ENCODE assay signal across 4 cellular contexts in the genomic region with DNA sequence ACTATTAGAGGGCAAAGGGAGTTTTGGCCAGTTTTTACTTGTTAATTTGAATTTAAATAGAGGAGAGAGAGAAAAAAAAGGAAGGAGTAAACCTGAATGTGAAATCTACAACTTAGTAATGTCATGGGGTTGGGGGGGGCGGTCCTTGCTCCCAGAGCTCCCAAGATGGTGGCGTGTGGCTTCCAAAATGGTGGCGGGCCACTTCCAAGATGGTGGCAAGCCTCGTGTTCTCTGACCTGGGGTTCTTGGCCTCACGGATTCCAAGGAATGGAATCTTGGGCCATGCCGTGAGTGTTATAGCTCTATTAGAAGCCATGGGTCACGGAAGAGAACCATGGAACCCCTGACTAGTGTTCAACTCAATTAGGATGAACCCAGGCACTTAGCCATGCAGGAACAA.
A peak's percentile ranks its signal among the peaks of the same experiment; 100 is the strongest.
DNase-seq lines count a peak whose midpoint lies in the region; ATAC-seq, FAIRE-seq and TF ChIP-seq lines count a peak whose summit lies in the region.
"Not testable (repeated sequence)": the region's sequence is repeated elsewhere in the genome, so short reads cannot be mapped to it uniquely, and the experiment has no call there.

No MANE protein-coding gene starts in this region.

- H3K4me3 ChIP-seq in IMR-90 (ENCODE audit: insufficient read depth, low read depth, low read length); K562; H1 (ENCODE audit: extremely low read depth in 1 of 4, insufficient read depth in 2 of 4, low read depth in 3 of 4, low read length in 4 of 4); mesenchymal stem cell (ENCODE audit: insufficient read depth in 1 of 2, low read depth in 1 of 2, low read length in 2 of 2): not testable (repeated sequence)

- intact Hi-C loops in IMR-90 (cut with micrococcal nuclease); K562 (cut with micrococcal nuclease): not testable (repeated sequence)

- not testable (repeated sequence) for H3K27ac ChIP-seq in IMR-90 (ENCODE audit: insufficient read depth, low read length); K562 (ENCODE audit: extremely low read depth, low read depth, low read length); H1 (ENCODE audit: low read depth, low read length); mesenchymal stem cell (ENCODE audit: low read length, poor library complexity, severe bottlenecking)

- TF ChIP-seq POLR2A in IMR-90 (IDR thresholded peaks at IDR 0.05; ENCODE audit: low read depth, low read length); K562 (conservative IDR thresholded peaks at IDR 0.05); H1 (IDR thresholded peaks at IDR 0.05; ENCODE audit: control extremely low read depth in 1 of 2, low read depth in 2 of 2, low read length in 2 of 2): not testable (repeated sequence)

- TF ChIP-seq RAD21 in IMR-90 (IDR thresholded peaks at IDR 0.05; ENCODE audit: low read length); K562 (CRISPR knock-in tag; conservative IDR thresholded peaks at IDR 0.05 in 1 of 2, IDR thresholded peaks at IDR 0.05 in 1 of 2); H1 (IDR thresholded peaks at IDR 0.05 in 1 of 2, conservative IDR thresholded peaks at IDR 0.05 in 1 of 2; ENCODE audit: low read depth in 2 of 2, low read length in 2 of 2): not testable (repeated sequence)

- CTCF ChIA-PET in IMR-90 (lab: Yijun Ruan, JAX); K562 (lab: Yijun Ruan, JAX; ENCODE audit: low intra/inter-chr PET ratio): not testable (repeated sequence)
- CTCF ChIA-PET in H1 (lab: Charles Lee; ENCODE audit: partially characterized antibody), result interaction anchor here (0.5 to 2.0 kb wide), 5 partner anchors 9 to 1866 kb away, joined by 3 to 9 read pairs (median 3); no protein-coding TSS in a partner anchor

- not testable (repeated sequence) for H2BK5ac ChIP-seq in IMR-90 (ENCODE audit: low read depth, low read length, poor library complexity, severe bottlenecking); H1 (ENCODE audit: low read depth, low read length); mesenchymal stem cell (ENCODE audit: low read depth, low read length, poor library complexity, severe bottlenecking)

- not testable (repeated sequence) for H3K27me3 ChIP-seq in IMR-90 (ENCODE audit: control insufficient read depth, insufficient read depth, low read length); K562 (ENCODE audit: control insufficient read depth in 2 of 2, insufficient read depth in 2 of 2, low read length in 2 of 2); H1 (replicated peaks in 1 of 4; ENCODE audit: control insufficient read depth in 3 of 4, extremely low read depth in 1 of 4, insufficient read depth in 3 of 4, low read length in 3 of 4); mesenchymal stem cell (ENCODE audit: control insufficient read depth in 1 of 2, insufficient read depth in 1 of 2, low read length in 2 of 2)

- H3K18ac ChIP-seq in IMR-90 (ENCODE audit: low read depth, low read length); H1 (ENCODE audit: extremely low read depth, low read length); mesenchymal stem cell (ENCODE audit: low read depth in 1 of 2, low read length in 2 of 2): not testable (repeated sequence)

- H2AK5ac ChIP-seq in IMR-90 (ENCODE audit: low read depth, low read length); H1 (ENCODE audit: low read depth, low read length); mesenchymal stem cell (ENCODE audit: low read length, severe bottlenecking): not testable (repeated sequence)

- H3K9me3 ChIP-seq in IMR-90 (ENCODE audit: control insufficient read depth, insufficient read depth, low read length); K562 (replicated peaks; ENCODE audit: control insufficient read depth, insufficient read depth, low read depth, low read length); H1 (ENCODE audit: insufficient read depth in 2 of 2, low read depth in 1 of 2, low read length in 1 of 2); mesenchymal stem cell (ENCODE audit: control insufficient read depth, low read length): not testable (repeated sequence)

- TF ChIP-seq CTCF in IMR-90 (conservative IDR thresholded peaks at IDR 0.05; ENCODE audit: low read depth, low read length); K562 (IDR thresholded peaks at IDR 0.05 in 2 of 3, conservative IDR thresholded peaks at IDR 0.05 in 1 of 3; ENCODE audit: insufficient read depth in 2 of 3, low read depth in 1 of 3, low read length in 3 of 3); H1 (IDR thresholded peaks at IDR 0.05; ENCODE audit: control extremely low read depth in 1 of 3, insufficient read depth in 1 of 3, low read depth in 1 of 3, low read length in 3 of 3): not testable (repeated sequence)

- not testable (repeated sequence) for H4K5ac ChIP-seq in IMR-90 (ENCODE audit: low read depth, low read length); H1 (ENCODE audit: insufficient read length, low read depth, low read length)

- peaks cover 14% of the 10 kb centered on the region for H3K36me3 ChIP-seq in IMR-90 (ENCODE audit: control insufficient read depth, insufficient read depth, low read length)
- not testable (repeated sequence) for H3K36me3 ChIP-seq in K562 (ENCODE audit: control insufficient read depth, insufficient read depth, low read length); H1 (ENCODE audit: control insufficient read depth in 2 of 4, insufficient read depth in 4 of 4, low read length in 3 of 4)
- H3K36me3 ChIP-seq in mesenchymal stem cell (ENCODE audit: control insufficient read depth in 1 of 2, insufficient read depth in 2 of 2, low read depth in 1 of 2, low read length in 2 of 2), result peaks cover 14 to 57% of the 10 kb centered on the region in 2 experiments

- H3K79me1 ChIP-seq in IMR-90 (ENCODE audit: low read depth in 1 of 2, low read length in 2 of 2), result peaks cover 10% of the 10 kb centered on the region in 2 experiments; a peak in 3 of 4 replicates
- not testable (repeated sequence) for H3K79me1 ChIP-seq in H1 (ENCODE audit: low read depth, low read length); mesenchymal stem cell (replicated peaks; ENCODE audit: low read length, poor library complexity, severe bottlenecking)

- not testable (repeated sequence) for H3K4me1 ChIP-seq in IMR-90 (ENCODE audit: control insufficient read depth, insufficient read depth, low read length); K562 (replicated peaks in 1 of 2; ENCODE audit: control insufficient read depth in 2 of 2, insufficient read depth in 2 of 2, low read length in 2 of 2); H1 (replicated peaks in 1 of 4; ENCODE audit: control insufficient read depth in 3 of 4, insufficient read depth in 4 of 4, low read length in 3 of 4); mesenchymal stem cell (ENCODE audit: control insufficient read depth, insufficient read depth, low read depth, low read length)

- H3K14ac ChIP-seq in IMR-90 (replicated peaks; ENCODE audit: low read depth, low read length), result 0 out of 2 replicates have a peak overlapping the region, but pooled peaks have one; percentile 15
- H3K14ac ChIP-seq in H1 (ENCODE audit: insufficient read length); mesenchymal stem cell (ENCODE audit: low read length in 2 of 2): not testable (repeated sequence)

- H2AFZ ChIP-seq in IMR-90 (replicated peaks; ENCODE audit: low read length, poor library complexity); H1 (ENCODE audit: low read length); mesenchymal stem cell (ENCODE audit: low read depth, low read length): not testable (repeated sequence)
- peak overlapping the region; percentile 86 for H2AFZ ChIP-seq in K562 (ENCODE audit: low read depth, low read length)

- not testable (repeated sequence) for FAIRE-seq in K562 (lab: Jason Lieb, UNC); H1 (lab: Jason Lieb, UNC)

- H3K4ac ChIP-seq in IMR-90 (ENCODE audit: low read depth, low read length); H1 (replicated peaks; ENCODE audit: insufficient read length, low read depth, low read length); mesenchymal stem cell (ENCODE audit: low read depth in 1 of 2, low read length in 2 of 2): not testable (repeated sequence)

- not testable (repeated sequence) for H2BK15ac ChIP-seq in IMR-90 (ENCODE audit: low read depth, low read length); H1 (ENCODE audit: low read length); mesenchymal stem cell (ENCODE audit: low read depth, poor library complexity, severe bottlenecking)

- H3K9me1 ChIP-seq in IMR-90 (ENCODE audit: insufficient read depth, low read length); K562 (ENCODE audit: control insufficient read depth, insufficient read depth, low read length): not testable (repeated sequence)

- WGBS in IMR-90 (ENCODE audit: extremely low coverage in 2 of 2, insufficient read length in 1 of 2), 2 experiments, result 97% methylated on average over 6 of the region's 7 CpGs; no CpG with 5 or more reads in 1 of the 2 experiments
- 17% methylated on average over 7 of the region's 7 CpGs for WGBS in K562 (ENCODE audit: insufficient coverage, low coverage, missing lambda C conversion rate)
- 95% methylated on average over 6 of the region's 7 CpGs; no CpG with 5 or more reads in 1 of the 2 experiments for WGBS in H1 (ENCODE audit: extremely low coverage in 1 of 2, insufficient coverage in 1 of 2, insufficient read length in 1 of 2, insufficient replicate concordance in 2 of 2, low coverage in 1 of 2, low lambda C conversion rate in 2 of 2, missing lambda C conversion rate in 1 of 2), 2 experiments
- WGBS in mesenchymal stem cell, result 97% methylated on average over 7 of the region's 7 CpGs

- not testable (repeated sequence) for H3K79me2 ChIP-seq in K562 (ENCODE audit: control insufficient read depth, insufficient read depth, low read length); H1 (ENCODE audit: control insufficient read depth in 1 of 2, insufficient read depth in 2 of 2, low read length in 2 of 2)

- H2BK12ac ChIP-seq in H1 (ENCODE audit: low read depth, low read length); mesenchymal stem cell (ENCODE audit: low read length in 2 of 2): not testable (repeated sequence)

- H4K8ac ChIP-seq in IMR-90 (ENCODE audit: low read depth in 2 of 2, low read length in 2 of 2), result peak overlapping the region in 1 of 2 experiments; percentile 59; a peak in 3 of 4 replicates
- H4K8ac ChIP-seq in H1 (ENCODE audit: extremely low read depth, insufficient read depth, low read length); mesenchymal stem cell (ENCODE audit: low read length): not testable (repeated sequence)

- dilution Hi-C loops in IMR-90 (cut with HindIII; ENCODE audit: low sequenced_read_pairs, unreplicated experiment), result not testable (repeated sequence)

- not testable (repeated sequence) for H3K56ac ChIP-seq in IMR-90 (ENCODE audit: extremely low read depth, insufficient read depth, low read length); H1 (replicated peaks; ENCODE audit: insufficient read length, low read depth, low read length)

- not testable (repeated sequence) for H4K91ac ChIP-seq in IMR-90 (ENCODE audit: insufficient read depth, low read depth, low read length); H1 (replicated peaks; ENCODE audit: insufficient read length, low read length)
- peak overlapping the region; percentile 11 for H4K91ac ChIP-seq in mesenchymal stem cell (ENCODE audit: low read length)

- POLR2A ChIA-PET in IMR-90 (lab: Charles Lee; ENCODE audit: unreplicated experiment); H1 (lab: Charles Lee; ENCODE audit: partially characterized antibody): not testable (repeated sequence)
- POLR2A ChIA-PET in K562 (lab: Yijun Ruan, JAX), result interaction anchor here (0.9 kb wide), 3 partner anchors 10 to 18 kb away, joined by 3 to 4 read pairs (median 3); no protein-coding TSS in a partner anchor

- not testable (repeated sequence) for H3K23me2 ChIP-seq in H1 (ENCODE audit: low read depth, low read length)

- TF ChIP-seq EP300 in K562 (IDR thresholded peaks at IDR 0.05; ENCODE audit: low read length); H1 (IDR thresholded peaks at IDR 0.05; ENCODE audit: borderline replicate concordance in 1 of 2, low read depth in 2 of 2, low read length in 2 of 2): not testable (repeated sequence)

- H2BK20ac ChIP-seq in IMR-90 (ENCODE audit: low read depth, low read length); H1 (ENCODE audit: low read length): not testable (repeated sequence)

- not testable (repeated sequence) for H3K23ac ChIP-seq in IMR-90 (ENCODE audit: low read depth, low read length); H1 (ENCODE audit: insufficient read length); mesenchymal stem cell (ENCODE audit: low read length in 2 of 2)

- H3K9ac ChIP-seq in IMR-90 (ENCODE audit: low read depth, low read length); K562 (ENCODE audit: insufficient read depth in 1 of 2, low read depth in 2 of 2, low read length in 2 of 2); H1 (replicated peaks in 1 of 4; ENCODE audit: extremely low read depth in 1 of 4, low read depth in 3 of 4, low read length in 3 of 4); mesenchymal stem cell (ENCODE audit: low read length): not testable (repeated sequence)

- H2AK9ac ChIP-seq in IMR-90 (replicated peaks; ENCODE audit: low read depth, low read length, poor library complexity), result not testable (repeated sequence)

- in situ Hi-C loops in IMR-90 (cut with MboI; ENCODE audit: low sequenced_read_pairs), result loop anchor here (25.0 kb wide), 1 partner anchor 613 kb away; no protein-coding TSS in a partner anchor
- in situ Hi-C loops in K562 (cut with MboI), result not testable (repeated sequence)

- not testable (repeated sequence) for DNase-seq in IMR-90; K562 (ENCODE audit: extremely low read depth in 1 of 4, low spot score in 3 of 4); H1 (ENCODE audit: low read depth in 1 of 2, low spot score in 2 of 2); mesenchymal stem cell

- not testable (repeated sequence) for H2BK120ac ChIP-seq in IMR-90 (ENCODE audit: low read depth, low read length); H1 (replicated peaks; ENCODE audit: low read depth, low read length); mesenchymal stem cell (ENCODE audit: low read depth, low read length)

- not testable (repeated sequence) for H3K4me2 ChIP-seq in IMR-90 (ENCODE audit: low read depth, low read length); H1 (ENCODE audit: insufficient read depth in 1 of 2, low read depth in 2 of 2, low read length in 2 of 2); mesenchymal stem cell (ENCODE audit: low read length, poor library complexity, severe bottlenecking)
- H3K4me2 ChIP-seq in K562 (ENCODE audit: insufficient read depth, low read length), result 0 out of 2 replicates have a peak overlapping the region, but pooled peaks have one; percentile 30

- ATAC-seq in IMR-90 (ENCODE audit: low read depth); K562: not testable (repeated sequence)

- BruUV-seq in IMR-90 (replicated peaks; lab: Mats Ljungman, UMichigan); K562 (replicated peaks; lab: Mats Ljungman, UMichigan): not testable (repeated sequence)

- H4K20me1 ChIP-seq in IMR-90 (ENCODE audit: insufficient read depth, low read length); K562 (replicated peaks; ENCODE audit: control insufficient read depth, insufficient read depth, low read length); H1 (replicated peaks in 1 of 2; ENCODE audit: control insufficient read depth in 1 of 2, insufficient read depth in 2 of 2, low read length in 2 of 2): not testable (repeated sequence)
